In genomic region chr20:57450419-57450818, GRCh38 we compare ENCODE assay signal across 9 cellular contexts. TPM values are rescaled to one million over a fixed set of nuclear protein-coding genes. Genes with fewer than 3 reads are reported as not detected.
DNase-seq lines count a peak whose midpoint lies in the region; ATAC-seq and TF ChIP-seq lines count a peak whose summit lies in the region.
"Had no signal": no experiment of that assay in that cellular context is flagged by ENCODE, and none has a peak within 500 bp of the region (broad histone marks: within the 10 kb centered on the region; RNA-seq: fewer than 3 reads in every experiment).

No MANE protein-coding gene starts in this region.

- H3K27ac ChIP-seq in substantia nigra (ENCODE audit: low read depth, low read length, poor library complexity, severe bottlenecking): peak overlapping the region; percentile 15

- intact Hi-C loops in Right ventricle myocardium superior (cut with DNase I): no loop called here
- intact Hi-C loops in Calu3 (cut with micrococcal nuclease; ENCODE audit: unreplicated experiment): no loop called here

- no TSS peak for BruUV-seq in Calu3 (replicated peaks; lab: Mats Ljungman, UMichigan)

- ATAC-seq in GM18861 (IDR thresholded peaks at IDR 0.05; ENCODE audit: unreplicated experiment) (peak; percentile 67), HG02759 (IDR thresholded peaks at IDR 0.05; ENCODE audit: unreplicated experiment) (peak; percentile 84), Right ventricle myocardium superior (ENCODE audit: poor library complexity) (peak; percentile 61)
- ATAC-seq: Panc1 had no signal

- TF ChIP-seq CTCF in Calu3 (IDR thresholded peaks at IDR 0.05; ENCODE audit: unreplicated experiment): no peak

- no peaks in the 10 kb centered on the region for H3K9me3 Mint-ChIP-seq in Calu3 (ENCODE audit: low read depth, unreplicated experiment)

- CTCF ChIA-PET in Calu3 (lab: Charles Lee): no interaction called here

- no peaks in the 10 kb centered on the region for H3K36me3 Mint-ChIP-seq in Calu3 (ENCODE audit: insufficient read depth, unreplicated experiment)

- peak; percentile 94 for DNase-seq in NOMO-1 treated with DMSO at 0.1 percent for 48 hours (lab: John Stamatoyannopoulos, UW; ENCODE audit: unreplicated experiment)
- peak; percentile 76 for DNase-seq in Right ventricle myocardium superior
- peak in 19 of 49 donors; percentile 9 to 60 (median 26) for DNase-seq in substantia nigra (lab: John Stamatoyannopoulos, UW)
- no peak for DNase-seq in HuH-7 (ENCODE audit: low spot score)
- no peak for DNase-seq in Calu3
- DNase-seq in NCI-H1436 treated with DMSO at 0.1 percent for 48 hours (lab: John Stamatoyannopoulos, UW): no peak

- H3K4me1 Mint-ChIP-seq in Calu3 (ENCODE audit: low read depth, unreplicated experiment): peaks cover 8% of the 10 kb centered on the region

- H3K27ac Mint-ChIP-seq in Calu3 (ENCODE audit: unreplicated experiment): no peak overlapping the region

- H3K4me3 Mint-ChIP-seq in Calu3 (ENCODE audit: low read depth, unreplicated experiment): no peak overlapping the region

- H3K27me3 Mint-ChIP-seq in Calu3 (ENCODE audit: unreplicated experiment): peaks cover 100% of the 10 kb centered on the region

RNA-seq across cellular contexts. Expression of gene RBM38, which starts 59.2 kb away (rescaled TPM):
- total RNA-seq in Right ventricle myocardium superior (91.5 TPM), Calu3 (2022) (29.5 and 32.0 TPM in 2 replicates)

Comparison
In these comparisons a context has a peak if more than half of its experiments do, and no peak if none do; other contexts are left out.
1. DNase-seq: peak in NOMO-1 treated with DMSO at 0.1 percent for 48 hours (single experiment) and Right ventricle myocardium superior (single experiment); none in HuH-7 (single experiment), Calu3 (single experiment) and NCI-H1436 treated with DMSO at 0.1 percent for 48 hours (single experiment).
2. Peak in every context shown above with its lines, with median percentiles within 50 percentile points of each other: ATAC-seq.